9 cellular contexts compared by ENCODE assay signal in the genomic region with DNA sequence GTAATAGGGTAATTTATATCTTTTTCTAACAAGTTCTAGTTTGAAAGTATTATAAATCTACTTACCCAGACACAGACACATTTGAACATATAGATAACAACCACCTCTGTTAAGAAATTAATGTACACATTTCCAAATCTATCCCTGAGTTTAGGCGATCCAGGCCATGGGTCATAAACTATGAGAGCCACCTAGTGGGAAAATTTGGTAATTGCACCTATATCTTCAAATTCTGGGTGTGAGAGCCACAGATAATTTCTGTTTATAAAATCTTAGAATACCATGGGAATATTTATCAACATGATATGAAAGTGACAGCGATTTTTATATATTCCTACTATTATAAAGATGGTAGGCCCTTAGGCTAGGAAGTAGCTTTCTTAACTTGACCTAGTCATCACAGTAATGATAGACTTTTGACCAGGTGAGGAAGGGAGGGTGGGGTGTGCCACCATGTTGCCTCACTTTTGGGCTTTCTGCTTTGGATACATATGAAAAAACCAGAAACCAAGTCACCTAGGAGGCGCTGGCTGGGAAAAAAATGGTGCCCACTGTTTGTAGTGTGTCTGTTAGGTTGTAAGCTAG. TPM values are rescaled to one million over a fixed set of nuclear protein-coding genes. Genes with fewer than 3 reads are reported as not detected.
DNase-seq lines count a peak whose midpoint lies in the region; ATAC-seq and TF ChIP-seq lines count a peak whose summit lies in the region.
"Had no signal": no experiment of that assay in that cellular context is flagged by ENCODE, and none has a peak within 500 bp of the region (broad histone marks: within the 10 kb centered on the region; RNA-seq: fewer than 3 reads in every experiment).

No MANE protein-coding gene starts in this region.

- H3K36me3 Mint-ChIP-seq in stimulated activated effector memory CD8-positive, alpha-beta T cell treated with anti-CD3 and anti-CD28 coated beads, Interleukin-12 subunit alpha, Interleukin-12 subunit beta, amount 100 ng/mL, for 72 hours = no peaks in the 10 kb centered on the region

- H3K4me1 Mint-ChIP-seq in stimulated activated effector memory CD8-positive, alpha-beta T cell treated with anti-CD3 and anti-CD28 coated beads, Interleukin-12 subunit alpha, Interleukin-12 subunit beta, amount 100 ng/mL, for 72 hours = no peaks in the 10 kb centered on the region

- no peaks in the 10 kb centered on the region for H3K27me3 ChIP-seq in lower lobe of right lung (ENCODE audit: low read depth)

- no peaks in the 10 kb centered on the region for H3K9me3 Mint-ChIP-seq in stimulated activated effector memory CD8-positive, alpha-beta T cell treated with anti-CD3 and anti-CD28 coated beads, Interleukin-12 subunit alpha, Interleukin-12 subunit beta, amount 100 ng/mL, for 72 hours

- H3K4me1 ChIP-seq in lower lobe of right lung = peaks cover 8% of the 10 kb centered on the region

- no peak overlapping the region for H3K27ac Mint-ChIP-seq in stimulated activated effector memory CD8-positive, alpha-beta T cell treated with anti-CD3 and anti-CD28 coated beads, Interleukin-12 subunit alpha, Interleukin-12 subunit beta, amount 100 ng/mL, for 72 hours
- H3K27ac Mint-ChIP-seq: activated naive CD8-positive, alpha-beta T cell had no signal

- peak; percentile 8 to 52 for DNase-seq in NCI-H524 (lab: John Stamatoyannopoulos, UW)
- no peak for DNase-seq in NCI-H524 treated with DMSO at 0.1 percent for 48 hours (lab: John Stamatoyannopoulos, UW)
- peak; percentile 47 for DNase-seq in NCI-H748 (lab: John Stamatoyannopoulos, UW; ENCODE audit: unreplicated experiment)
- peak; percentile 71 to 77 for DNase-seq in cardiac fibroblast (ENCODE audit: low read depth in 2 of 2)
- DNase-seq in lower lobe of right lung = no peak
- no peak for DNase-seq in stimulated activated effector memory CD8-positive, alpha-beta T cell treated with anti-CD3 and anti-CD28 coated beads, Interleukin-12 subunit alpha, Interleukin-12 subunit beta, amount 100 ng/mL, for 72 hours (ENCODE audit: low spot score in 2 of 2)
- DNase-seq in stimulated activated CD4-positive, alpha-beta T cell treated with anti-CD3 and anti-CD28 coated beads, Interleukin-4, amount 100 ng/mL, for 4 hours = no peak

- H3K4me3 Mint-ChIP-seq in stimulated activated effector memory CD8-positive, alpha-beta T cell treated with anti-CD3 and anti-CD28 coated beads, Interleukin-12 subunit alpha, Interleukin-12 subunit beta, amount 100 ng/mL, for 72 hours = no peak overlapping the region
- H3K4me3 Mint-ChIP-seq: activated naive CD8-positive, alpha-beta T cell had no signal

- no peaks in the 10 kb centered on the region for H3K36me3 ChIP-seq in lower lobe of right lung

- intact Hi-C loops in lower lobe of right lung (cut with DNase I) = loop anchor here (10.0 kb wide), 1 partner anchor 172 kb away; no protein-coding TSS in a partner anchor

- H3K4me3 ChIP-seq in cardiac fibroblast (replicated peaks in 1 of 2; ENCODE audit: low read depth in 2 of 2, low read length in 2 of 2) (no peak overlapping the region), lower lobe of right lung (no peak overlapping the region)

- no peak overlapping the region for H3K27ac ChIP-seq in lower lobe of right lung

- peak; percentile 51 for ATAC-seq in HG02623 (IDR thresholded peaks at IDR 0.05; ENCODE audit: unreplicated experiment)
- peak; percentile 58 to 79 for ATAC-seq in lower lobe of right lung
- ATAC-seq in stimulated activated effector memory CD8-positive, alpha-beta T cell treated with anti-CD3 and anti-CD28 coated beads, Interleukin-12 subunit alpha, Interleukin-12 subunit beta, amount 100 ng/mL, for 72 hours = no peak

- peak; percentile 67 for TF ChIP-seq CTCF in cardiac fibroblast (IDR thresholded peaks at IDR 0.05; ENCODE audit: low read depth, low read length)
- peak; percentile 75 for TF ChIP-seq CTCF in lower lobe of right lung (IDR thresholded peaks at IDR 0.05)

- no peaks in the 10 kb centered on the region for H3K9me3 ChIP-seq in lower lobe of right lung

RNA-seq across cellular contexts. Expression of a gene that starts 8.0 kb away (rescaled TPM):
- 9.0 TPM for total RNA-seq in lower lobe of right lung

RNA-seq across cellular contexts. Expression of a gene that starts 26.6 kb away (rescaled TPM):
- not detected for total RNA-seq in lower lobe of right lung

RNA-seq across cellular contexts. Expression of a gene that starts 35.5 kb away (rescaled TPM):
- total RNA-seq in lower lobe of right lung = 231 TPM

RNA-seq across cellular contexts. Expression of a gene that starts 54.1 kb away (rescaled TPM):
- total RNA-seq in lower lobe of right lung = 0.53 TPM

Comparison
In these comparisons a context has a peak if more than half of its experiments do, and no peak if none do; other contexts are left out.
1. DNase-seq: peak in NCI-H524 (2 of 2), NCI-H748 (single experiment) and cardiac fibroblast (2 of 2); none in NCI-H524 treated with DMSO at 0.1 percent for 48 hours (single experiment), lower lobe of right lung (single experiment), stimulated activated effector memory CD8-positive, alpha-beta T cell treated with anti-CD3 and anti-CD28 coated beads, Interleukin-12 subunit alpha, Interleukin-12 subunit beta, amount 100 ng/mL, for 72 hours (0 of 2) and stimulated activated CD4-positive, alpha-beta T cell treated with anti-CD3 and anti-CD28 coated beads, Interleukin-4, amount 100 ng/mL, for 4 hours (0 of 2).